8 cellular contexts compared by ENCODE assay signal in the genomic region with DNA sequence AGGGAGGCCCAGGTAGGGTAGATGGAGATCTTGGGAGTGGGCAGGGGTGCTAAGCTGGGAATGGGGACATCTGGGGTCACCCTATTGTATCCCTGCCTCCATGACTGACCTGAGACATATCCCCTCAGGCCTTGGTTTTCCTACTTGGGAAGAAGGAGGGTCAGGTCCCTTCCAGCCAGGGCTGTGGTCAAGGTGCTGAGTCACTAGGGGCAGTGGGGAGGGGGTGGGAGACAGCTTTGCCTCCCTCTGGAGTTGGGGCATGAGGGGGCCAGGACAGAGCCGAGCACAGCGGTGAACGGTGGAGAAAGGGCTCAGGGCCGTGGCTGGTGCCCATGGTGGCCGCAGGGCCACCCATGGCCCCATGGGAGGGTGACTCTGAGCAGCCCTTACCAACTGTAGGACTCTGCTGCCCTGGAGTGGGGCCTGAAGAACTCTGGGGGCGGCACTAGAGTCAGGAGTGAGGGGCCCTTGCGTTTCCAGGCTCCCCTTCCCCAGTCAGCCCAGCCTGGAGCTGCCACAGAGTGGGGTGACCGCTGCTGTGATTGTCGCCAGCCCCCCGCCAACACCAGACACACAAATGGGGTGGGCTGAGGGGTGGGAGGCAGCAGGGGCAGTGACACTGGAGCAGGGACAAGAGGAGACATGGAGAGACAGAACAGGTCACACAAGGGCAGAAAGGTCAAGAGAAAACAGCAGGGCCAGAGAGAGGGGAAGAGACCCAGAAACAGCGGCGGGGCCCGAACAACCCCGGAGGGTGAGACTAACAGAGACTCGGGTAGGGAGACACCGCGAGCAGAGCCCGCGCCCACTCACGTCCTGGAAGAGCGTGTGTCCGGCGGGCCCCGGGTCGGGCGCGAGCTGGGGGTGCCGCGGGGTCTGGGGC. TPM values are rescaled to one million over a fixed set of nuclear protein-coding genes. Genes with fewer than 3 reads are reported as not detected.
DNase-seq lines count a peak whose midpoint lies in the region; ATAC-seq and TF ChIP-seq lines count a peak whose summit lies in the region.

No MANE protein-coding gene starts in this region.

- H3K4me1 ChIP-seq in gastrocnemius medialis = peaks cover 18 to 23% of the 10 kb centered on the region in 2 donors

- H3K36me3 ChIP-seq in H7 (replicated peaks; ENCODE audit: control insufficient read depth, insufficient read depth, low read length) (peaks cover 20% of the 10 kb centered on the region), gastrocnemius medialis (peaks cover 0 to 13% of the 10 kb centered on the region in 2 donors)

- TF ChIP-seq CTCF in WI38 (IDR thresholded peaks at IDR 0.05; ENCODE audit: low read depth, low read length) (no peak), gastrocnemius medialis (IDR thresholded peaks at IDR 0.05 in 4 of 5, conservative IDR thresholded peaks at IDR 0.05 in 1 of 5) (no peak)

- peak; percentile 53 for DNase-seq in EL
- DNase-seq in H7 = peak; percentile 72
- DNase-seq in left ventricle myocardium superior = no peak
- no peak for DNase-seq in gastrocnemius medialis
- DNase-seq in DMS 273 (lab: John Stamatoyannopoulos, UW; ENCODE audit: unreplicated experiment) = no peak
- DNase-seq in NCI-H1694 (lab: John Stamatoyannopoulos, UW) = no peak

- H3K27ac ChIP-seq in gastrocnemius medialis = peak overlapping the region; percentile 89 to 96 (median 93)

- in situ Hi-C loops in gastrocnemius medialis (cut with MboI; ENCODE audit: low sequenced_read_pairs in 4 of 4) = no loop called here

- H3K4me3 ChIP-seq in H7 (ENCODE audit: insufficient read depth, low read depth, low read length) (peak overlapping the region; percentile 80), WI38 (ENCODE audit: low read depth, low read length) (peak overlapping the region; percentile 71), gastrocnemius medialis (peak overlapping the region; percentile 78 to 83 (median 83))

- H3K27me3 ChIP-seq in H7 (ENCODE audit: control insufficient read depth, insufficient read depth, low read length) (no peaks in the 10 kb centered on the region), gastrocnemius medialis (no peaks in the 10 kb centered on the region)

- peak; percentile 2 for ATAC-seq in left ventricle myocardium superior
- peak; percentile 24 to 56 for ATAC-seq in gastrocnemius medialis
- ATAC-seq in GM21526 (IDR thresholded peaks at IDR 0.05; ENCODE audit: low FRiP score, unreplicated experiment) = no peak

- TF ChIP-seq POLR2A in gastrocnemius medialis (IDR thresholded peaks at IDR 0.05) = no peak

- intact Hi-C loops in left ventricle myocardium superior (cut with micrococcal nuclease) (no loop called here), gastrocnemius medialis (cut with DNase I; ENCODE audit: low total_unique reads) (loop anchor here (5.0 kb wide), 2 partner anchors 59 to 139 kb away; partner anchors contain the start of genes CHMP4B and ZNF341)

- no peaks in the 10 kb centered on the region for H3K9me3 ChIP-seq in gastrocnemius medialis

RNA-seq across cellular contexts. Expression of gene NECAB3, which starts 0.6 kb away (rescaled TPM):
- 39.9 and 56.7 TPM in 2 replicates for total RNA-seq in H7 (2014; rRNA removed; shearing (Covaris generic))
- total RNA-seq in left ventricle myocardium superior (71.8 TPM), gastrocnemius medialis (100 to 1,000 TPM in 2 of 4 donors, 10 to 100 TPM in 2; 72.3 to 127 (median 107) TPM)

RNA-seq across cellular contexts. Expression of gene ACTL10, which starts 6.9 kb away (rescaled TPM):
- 1.3 and 1.4 TPM in 2 replicates for total RNA-seq in H7 (2014; rRNA removed; shearing (Covaris generic))
- total RNA-seq in left ventricle myocardium superior (0.40 TPM), gastrocnemius medialis (under 1 TPM in 2 of 4 donors, not detected in 2; 0.22 to 0.39 TPM)

RNA-seq across cellular contexts. Expression of gene C20orf144, which starts 11.5 kb away (rescaled TPM):
- total RNA-seq in H7 (2014; rRNA removed; shearing (Covaris generic)) = 0.11 TPM in 1 of 2 replicates, not detected in the other
- total RNA-seq in left ventricle myocardium superior (not detected), gastrocnemius medialis (not detected)

RNA-seq across cellular contexts. Expression of gene E2F1, which starts 12.5 kb away (rescaled TPM):
- 51.8 and 57.8 TPM in 2 replicates for total RNA-seq in H7 (2014; rRNA removed; shearing (Covaris generic))
- total RNA-seq in left ventricle myocardium superior (1.8 TPM), gastrocnemius medialis (1 to 10 TPM in 2 of 4 donors, under 1 TPM in 1, not detected in 1; 1.00 to 2.0 (median 1.4) TPM)

RNA-seq across cellular contexts. Expression of gene PXMP4, which starts 46.5 kb away (rescaled TPM):
- total RNA-seq in H7 (2014; rRNA removed; shearing (Covaris generic)) = under 0.01 TPM in 1 of 2 replicates, not detected in the other
- total RNA-seq in left ventricle myocardium superior (13.5 TPM), gastrocnemius medialis (1 to 10 TPM; 3.2 to 7.3 (median 5.3) TPM)

Comparison
In these comparisons a context has a peak if more than half of its experiments do, and no peak if none do; other contexts are left out.
1. DNase-seq: peak in EL (single experiment) and H7 (single experiment); none in left ventricle myocardium superior (single experiment), gastrocnemius medialis (0 of 2), DMS 273 (single experiment) and NCI-H1694 (single experiment).
2. Peak in every context shown above with its lines, with median percentiles within 50 percentile points of each other: H3K4me3 ChIP-seq.